In genomic region chr12:117563706-117564105, GRCh38 we compare ENCODE assay signal across 21 cellular contexts.
DNase-seq lines count a peak whose midpoint lies in the region; ATAC-seq, FAIRE-seq and TF ChIP-seq lines count a peak whose summit lies in the region.
"Had no signal": no experiment of that assay in that cellular context is flagged by ENCODE, and none has a peak within 500 bp of the region (broad histone marks: within the 10 kb centered on the region; RNA-seq: fewer than 3 reads in every experiment).

No MANE protein-coding gene starts in this region.

- DNase-seq in GM12891 (ENCODE audit: insufficient read length, low spot score): no peak
- DNase-seq in GM12878 (ENCODE audit: low read depth, low spot score): no peak
- DNase-seq in coronary artery (ENCODE audit: low spot score): peak; percentile 21
- no peak for DNase-seq in neuronal stem cell (ENCODE audit: low spot score)
- no peak for DNase-seq in T-helper 2 cell
- DNase-seq in trophoblast cell: no peak
- DNase-seq in HCEC 1CT: no peak
- DNase-seq: AML-193; Caco-2; Calu3; CD4-positive, alpha-beta T cell; CD8-positive, alpha-beta T cell; DMS79 treated with DMSO at 0.1 percent for 48 hours; GF-D8 had no signal

- H3K23ac ChIP-seq in neuronal stem cell (ENCODE audit: low read depth, low read length, poor library complexity): no peak overlapping the region
- no peak overlapping the region for H3K23ac ChIP-seq in trophoblast cell (ENCODE audit: low read length)

- no peak overlapping the region for H4K91ac ChIP-seq in neuronal stem cell (ENCODE audit: low read depth, low read length, poor library complexity)
- H4K91ac ChIP-seq in trophoblast cell (ENCODE audit: low read depth, low read length): no peak overlapping the region

- intact Hi-C loops in GM12878 (cut with micrococcal nuclease; ENCODE audit: unreplicated experiment): no loop called here

- no peak for ATAC-seq in GM12878
- ATAC-seq: A549; CD8-positive, alpha-beta T cell had no signal

- no peak for TF ChIP-seq RAD21 in GM12878 (IDR thresholded peaks at IDR 0.05; ENCODE audit: insufficient read depth, low read depth, low read length)

- H2AFZ ChIP-seq in GM12878 (ENCODE audit: control insufficient read depth, low read depth, low read length): no peak overlapping the region
- H2AFZ ChIP-seq in neuronal stem cell (ENCODE audit: low read length): no peak overlapping the region
- no peak overlapping the region for H2AFZ ChIP-seq in trophoblast cell (ENCODE audit: insufficient read depth, low read length, poor library complexity)

- no TSS peak for BruUV-seq in GM12878 (replicated peaks; lab: Mats Ljungman, UMichigan)

- H3K4ac ChIP-seq in neuronal stem cell (ENCODE audit: low read length) (no peak overlapping the region), trophoblast cell (ENCODE audit: low read depth, low read length) (no peak overlapping the region)

- no peaks in the 10 kb centered on the region for H3K79me2 ChIP-seq in GM12878 (ENCODE audit: control insufficient read depth, insufficient read depth, low read length)
- no peaks in the 10 kb centered on the region for H3K79me2 ChIP-seq in trophoblast cell (ENCODE audit: control insufficient read depth, insufficient read depth, low read length, poor library complexity)

- in situ Hi-C loops in GM12878 (cut with MboI): no loop called here

- SMC1A ChIA-PET in GM12878 (lab: Charles Lee; ENCODE audit: uncharacterized antibody, unreplicated experiment): no interaction called here

- H2BK5ac ChIP-seq in neuronal stem cell (ENCODE audit: low read length) (no peak overlapping the region), trophoblast cell (ENCODE audit: low read depth, low read length, poor library complexity) (no peak overlapping the region)

- H3K4me3 ChIP-seq in GM12878 (no peak overlapping the region), coronary artery (no peak overlapping the region), neuronal stem cell (ENCODE audit: low read length in 2 of 2) (no peak overlapping the region), trophoblast cell (ENCODE audit: low read depth, low read length) (no peak overlapping the region)
- H3K4me3 ChIP-seq: A549; BLaER1 treated with 17β-estradiol and CSF1 and Interleukin-3, amounts not matched to agents 10 nM and 100 nM had no signal

- H3K27me3 ChIP-seq in GM12878 (replicated peaks in 1 of 2; ENCODE audit: control insufficient read depth in 2 of 2, insufficient read depth in 2 of 2, low read length in 1 of 2): no peaks in the 10 kb centered on the region; a peak in 1 of 4 replicates
- H3K27me3 ChIP-seq in neuronal stem cell (ENCODE audit: control insufficient read depth in 3 of 3, insufficient read depth in 3 of 3, low read depth in 1 of 3, low read length in 3 of 3): no peaks in the 10 kb centered on the region
- no peaks in the 10 kb centered on the region for H3K27me3 ChIP-seq in trophoblast cell (ENCODE audit: insufficient read depth, low read length)

- H2BK120ac ChIP-seq in neuronal stem cell (ENCODE audit: low read depth, low read length): no peak overlapping the region
- no peak overlapping the region for H2BK120ac ChIP-seq in trophoblast cell (ENCODE audit: insufficient read depth, low read length, poor library complexity)

- H3K4me2 ChIP-seq in GM12878 (ENCODE audit: control insufficient read depth, insufficient read depth) (no peak overlapping the region), neuronal stem cell (ENCODE audit: insufficient read depth, low read length, poor library complexity, severe bottlenecking) (no peak overlapping the region), trophoblast cell (ENCODE audit: low read length) (no peak overlapping the region)
- H3K4me2 ChIP-seq: A549; BLaER1 treated with 17β-estradiol and CSF1 and Interleukin-3, amounts not matched to agents 10 nM and 100 nM had no signal

- H2AK5ac ChIP-seq in neuronal stem cell (ENCODE audit: low read depth, low read length) (no peak overlapping the region), trophoblast cell (ENCODE audit: low read length) (no peak overlapping the region)

- H2BK12ac ChIP-seq in neuronal stem cell (ENCODE audit: low read length) (peak overlapping the region; percentile 2), trophoblast cell (ENCODE audit: low read length) (no peak overlapping the region)

- no peak overlapping the region for H3K9ac ChIP-seq in GM12878 (ENCODE audit: control insufficient read depth, insufficient read depth, low read length)
- no peak overlapping the region for H3K9ac ChIP-seq in neuronal stem cell (ENCODE audit: low read depth, low read length, poor library complexity)
- no peak overlapping the region for H3K9ac ChIP-seq in trophoblast cell (ENCODE audit: low read length)
- H3K9ac ChIP-seq: BLaER1 treated with 17β-estradiol and CSF1 and Interleukin-3, amounts not matched to agents 10 nM and 100 nM had no signal

- POLR2A ChIA-PET in GM12878 (lab: Charles Lee): no interaction called here

- H3K14ac ChIP-seq in neuronal stem cell (ENCODE audit: low read length) (no peak overlapping the region), trophoblast cell (ENCODE audit: low read length) (no peak overlapping the region)

- H3K36me3 ChIP-seq in GM12878 (ENCODE audit: control insufficient read depth in 2 of 2, insufficient read depth in 2 of 2, low read length in 1 of 2) (no peaks in the 10 kb centered on the region), neuronal stem cell (replicated peaks in 1 of 2; ENCODE audit: control insufficient read depth in 2 of 2, insufficient read depth in 2 of 2, low read length in 2 of 2) (no peaks in the 10 kb centered on the region), trophoblast cell (ENCODE audit: control insufficient read depth in 1 of 2, insufficient read depth in 2 of 2, low read length in 2 of 2) (no peaks in the 10 kb centered on the region)
- H3K36me3 ChIP-seq: BLaER1 treated with 17β-estradiol and CSF1 and Interleukin-3, amounts not matched to agents 10 nM and 100 nM had no signal

- no peak overlapping the region for H4K12ac ChIP-seq in trophoblast cell (ENCODE audit: low read depth, low read length)

- H3K9me3 ChIP-seq in GM12878 (replicated peaks; ENCODE audit: control insufficient read depth, insufficient read depth, low read length) (no peaks in the 10 kb centered on the region), neuronal stem cell (replicated peaks in 1 of 2; ENCODE audit: control insufficient read depth in 2 of 2, insufficient read depth in 1 of 2, low read depth in 1 of 2, low read length in 2 of 2) (no peaks in the 10 kb centered on the region), trophoblast cell (ENCODE audit: insufficient read depth, low read depth, low read length) (no peaks in the 10 kb centered on the region)
- H3K9me3 ChIP-seq: A549; BLaER1 treated with 17β-estradiol and CSF1 and Interleukin-3, amounts not matched to agents 10 nM and 100 nM; Caco-2 had no signal

- H3K18ac ChIP-seq in neuronal stem cell (ENCODE audit: low read length) (no peak overlapping the region), trophoblast cell (ENCODE audit: low read length) (no peak overlapping the region)

- 8% methylated on average over 2 of the region's 2 CpGs for WGBS in GM12878 (ENCODE audit: insufficient coverage, insufficient replicate concordance, low lambda C conversion rate, missing lambda C conversion rate)
- WGBS in neuronal stem cell (ENCODE audit: extremely low coverage in 2 of 2, insufficient read length in 2 of 2, insufficient replicate concordance in 1 of 2), 2 donors: no CpG with 5 or more reads among the region's 2 CpGs
- no CpG with 5 or more reads among the region's 2 CpGs for WGBS in trophoblast cell (ENCODE audit: extremely low coverage, insufficient coverage, insufficient read length)

- FAIRE-seq in GM12891 (lab: Jason Lieb, UNC) (no peak), GM12878 (lab: Jason Lieb, UNC) (no peak)
- FAIRE-seq: A549, D721Med, G401.6, GM19239 had no signal

- TF ChIP-seq POLR2A in GM12891 (IDR thresholded peaks at IDR 0.05; ENCODE audit: low read depth, low read length) (no peak), GM12878 (IDR thresholded peaks at IDR 0.05; ENCODE audit: low read depth, low read length) (no peak)

- H4K8ac ChIP-seq in neuronal stem cell (ENCODE audit: low read depth, low read length): no peak overlapping the region
- H4K8ac ChIP-seq in trophoblast cell (ENCODE audit: low read depth, low read length): no peak overlapping the region

- H3K79me1 ChIP-seq in neuronal stem cell (ENCODE audit: low read depth, low read length): no peaks in the 10 kb centered on the region
- H3K79me1 ChIP-seq in trophoblast cell (ENCODE audit: low read length): no peaks in the 10 kb centered on the region

- no peaks in the 10 kb centered on the region for H4K20me1 ChIP-seq in GM12878 (ENCODE audit: control insufficient read depth, insufficient read depth)
- H4K20me1 ChIP-seq: BLaER1 treated with 17β-estradiol and CSF1 and Interleukin-3, amounts not matched to agents 10 nM and 100 nM had no signal

- CTCF ChIA-PET in GM12878 (lab: Yijun Ruan, JAX): no interaction called here

- TF ChIP-seq EP300 in GM12878 (IDR thresholded peaks at IDR 0.05; ENCODE audit: borderline replicate concordance in 1 of 2, control insufficient read depth in 1 of 2, low read depth in 2 of 2, low read length in 2 of 2): no peak

- H3K27ac ChIP-seq in GM12878 (ENCODE audit: control insufficient read depth, insufficient read depth): no peak overlapping the region
- H3K27ac ChIP-seq in coronary artery: no peak overlapping the region
- H3K27ac ChIP-seq in neuronal stem cell (replicated peaks; ENCODE audit: low read length): no peak overlapping the region
- H3K27ac ChIP-seq in trophoblast cell (ENCODE audit: low read depth, low read length): no peak overlapping the region
- H3K27ac ChIP-seq: 22Rv1; A549; BLaER1 treated with 17β-estradiol and CSF1 and Interleukin-3, amounts not matched to agents 10 nM and 100 nM; C4-2B had no signal

- RAD21 ChIA-PET in GM12878 (lab: Charles Lee; ENCODE audit: unreplicated experiment): no interaction called here

- no peak overlapping the region for H2BK15ac ChIP-seq in neuronal stem cell (ENCODE audit: low read length)

- H3K4me1 ChIP-seq in GM12878 (ENCODE audit: control insufficient read depth, insufficient read depth, low read length) (peaks cover 2% of the 10 kb centered on the region; the same call in 1 of the 2 replicates), neuronal stem cell (ENCODE audit: control insufficient read depth in 2 of 2, insufficient read depth in 1 of 2, low read depth in 1 of 2, low read length in 2 of 2) (peaks cover 0 to 13% of the 10 kb centered on the region in 2 donors), trophoblast cell (ENCODE audit: control insufficient read depth in 1 of 2, insufficient read depth in 2 of 2, low read length in 2 of 2) (no peaks in the 10 kb centered on the region)
- H3K4me1 ChIP-seq: A549, Caco-2 had no signal

- TF ChIP-seq CTCF in GM12878 (IDR thresholded peaks at IDR 0.05 in 2 of 3, conservative IDR thresholded peaks at IDR 0.05 in 1 of 3; ENCODE audit: control insufficient read depth in 2 of 3, extremely low read depth in 1 of 3, insufficient read depth in 1 of 3, low read depth in 3 of 3, low read length in 3 of 3) (no peak), coronary artery (IDR thresholded peaks at IDR 0.05) (no peak)

TF ChIP-seq in GM12891, 5 proteins besides CTCF, POLR2A, EP300 and RAD21 (continues in another document):
- TF ChIP-seq SPI1 (IDR thresholded peaks at IDR 0.05; ENCODE audit: low read depth, low read length): peak; percentile 72
